Comparison of ENCODE assay signal across 8 cellular contexts in genomic region chr6:26025047-26025893, GRCh38.
A peak's percentile ranks its signal among the peaks of the same experiment; 100 is the strongest.
DNase-seq lines count a peak whose midpoint lies in the region; ATAC-seq and TF ChIP-seq lines count a peak whose summit lies in the region.

No MANE protein-coding gene starts in this region.

- CTCF ChIA-PET in activated CD8-positive, alpha-beta T cell treated with anti-CD3 and anti-CD28 coated beads, Interleukin-2, amount 10 ng/mL, durations not matched to agents 7 days and 5 days (lab: Charles Lee), result interaction anchor here (1.2 to 3.5 kb wide), 17 partner anchors 8 to 134 kb away, joined by 3 to 26 read pairs (median 6); partner anchors contain the start of gene HFE

- H3K9me3 Mint-ChIP-seq in activated CD8-positive, alpha-beta T cell treated with anti-CD3 and anti-CD28 coated beads, Interleukin-2, amount 10 ng/mL, durations not matched to agents 7 days and 5 days (ENCODE audit: insufficient read depth), result no peaks in the 10 kb centered on the region
- H3K9me3 Mint-ChIP-seq in stimulated activated naive B cell treated with anti-CD40 and anti-IgM and Interleukin-4, amounts not matched to agents 10 μg/mL and 1 μg/mL and 100 μg/mL, for 72 hours, result peaks cover 2 to 3% of the 10 kb centered on the region in 2 donors

- no peaks in the 10 kb centered on the region for H3K36me3 ChIP-seq in right atrium auricular region

- H3K4me1 Mint-ChIP-seq in activated CD8-positive, alpha-beta T cell treated with anti-CD3 and anti-CD28 coated beads, Interleukin-2, amount 10 ng/mL, durations not matched to agents 7 days and 5 days (ENCODE audit: low read depth), result peaks cover 80% of the 10 kb centered on the region
- peaks cover 32% of the 10 kb centered on the region in 2 donors for H3K4me1 Mint-ChIP-seq in stimulated activated naive B cell treated with anti-CD40 and anti-IgM and Interleukin-4, amounts not matched to agents 10 μg/mL and 1 μg/mL and 100 μg/mL, for 72 hours

- H3K27me3 Mint-ChIP-seq in activated CD8-positive, alpha-beta T cell treated with anti-CD3 and anti-CD28 coated beads, Interleukin-2, amount 10 ng/mL, durations not matched to agents 7 days and 5 days (ENCODE audit: low read depth), result peaks cover 3% of the 10 kb centered on the region
- H3K27me3 Mint-ChIP-seq in stimulated activated naive B cell treated with anti-CD40 and anti-IgM and Interleukin-4, amounts not matched to agents 10 μg/mL and 1 μg/mL and 100 μg/mL, for 72 hours, result peaks cover 0 to 8% of the 10 kb centered on the region in 2 donors

- no peak for ATAC-seq in activated CD8-positive, alpha-beta T cell treated with anti-CD3 and anti-CD28 coated beads, Interleukin-2, amount 10 ng/mL, durations not matched to agents 7 days and 5 days
- no peak for ATAC-seq in stimulated activated naive B cell treated with anti-CD40 and anti-IgM and Interleukin-4, amounts not matched to agents 10 μg/mL and 1 μg/mL and 100 μg/mL, for 72 hours (replicated peaks)

- no peaks in the 10 kb centered on the region for H3K9me3 ChIP-seq in right atrium auricular region

- H3K27me3 ChIP-seq in right atrium auricular region, result no peaks in the 10 kb centered on the region

- peaks cover 0 to 28% of the 10 kb centered on the region in 2 donors for H3K4me1 ChIP-seq in right atrium auricular region

- POLR2A ChIA-PET in activated CD8-positive, alpha-beta T cell treated with anti-CD3 and anti-CD28 coated beads, Interleukin-2, amount 10 ng/mL, durations not matched to agents 7 days and 5 days (lab: Charles Lee), result interaction anchor here (1.0 to 19.5 kb wide), 29 partner anchors 5 to 1868 kb away, joined by 3 to 1951 read pairs (median 19); partner anchors contain the start of gene TRIM38

- DNase-seq in NOMO-1 treated with DMSO at 0.1 percent for 48 hours (lab: John Stamatoyannopoulos, UW; ENCODE audit: unreplicated experiment), result peak; percentile 17
- no peak for DNase-seq in NOMO-1 treated with dmso at 0.1 percent for 144 hours (lab: John Stamatoyannopoulos, UW; ENCODE audit: unreplicated experiment)
- DNase-seq in activated CD8-positive, alpha-beta T cell treated with anti-CD3 and anti-CD28 coated beads, Interleukin-2, amount 10 ng/mL, durations not matched to agents 7 days and 5 days, result no peak
- no peak for DNase-seq in right atrium auricular region (ENCODE audit: low spot score)
- no peak for DNase-seq in stimulated activated naive B cell treated with anti-CD40 and anti-IgM and Interleukin-4, amounts not matched to agents 10 μg/mL and 1 μg/mL and 100 μg/mL, for 72 hours
- DNase-seq in T1000 (lab: John Stamatoyannopoulos, UW), result no peak
- no peak for DNase-seq in anterior cingulate cortex (lab: John Stamatoyannopoulos, UW)
- DNase-seq in DMS79 (lab: John Stamatoyannopoulos, UW), result no peak

- peak overlapping the region; percentile 54 to 67 for H3K4me3 ChIP-seq in right atrium auricular region

- no peak for TF ChIP-seq CTCF in right atrium auricular region (IDR thresholded peaks at IDR 0.05)

- H3K36me3 Mint-ChIP-seq in activated CD8-positive, alpha-beta T cell treated with anti-CD3 and anti-CD28 coated beads, Interleukin-2, amount 10 ng/mL, durations not matched to agents 7 days and 5 days (ENCODE audit: low read depth), result peaks cover 17% of the 10 kb centered on the region
- H3K36me3 Mint-ChIP-seq in stimulated activated naive B cell treated with anti-CD40 and anti-IgM and Interleukin-4, amounts not matched to agents 10 μg/mL and 1 μg/mL and 100 μg/mL, for 72 hours, result peaks cover 0 to 5% of the 10 kb centered on the region in 2 donors

- H3K27ac Mint-ChIP-seq in activated CD8-positive, alpha-beta T cell treated with anti-CD3 and anti-CD28 coated beads, Interleukin-2, amount 10 ng/mL, durations not matched to agents 7 days and 5 days, result peak overlapping the region; percentile 99
- H3K27ac Mint-ChIP-seq in stimulated activated naive B cell treated with anti-CD40 and anti-IgM and Interleukin-4, amounts not matched to agents 10 μg/mL and 1 μg/mL and 100 μg/mL, for 72 hours, result peak overlapping the region; percentile 95

- peak overlapping the region; percentile 88 to 95 for H3K27ac ChIP-seq in right atrium auricular region

- peak overlapping the region; percentile 86 for H3K4me3 Mint-ChIP-seq in activated CD8-positive, alpha-beta T cell treated with anti-CD3 and anti-CD28 coated beads, Interleukin-2, amount 10 ng/mL, durations not matched to agents 7 days and 5 days
- H3K4me3 Mint-ChIP-seq in stimulated activated naive B cell treated with anti-CD40 and anti-IgM and Interleukin-4, amounts not matched to agents 10 μg/mL and 1 μg/mL and 100 μg/mL, for 72 hours, result peak overlapping the region; percentile 81 to 82
